Comparison of ENCODE assay signal across 1 cellular context in genomic region chr2:73828818-73829570, GRCh38.
A peak's percentile ranks its signal among the peaks of the same experiment; 100 is the strongest.
TF ChIP-seq lines count a peak whose summit lies in the region.

Gene STAMBP, plus strand, starts transcription at chr2:73828961. Its CDS starts 1,896 bp downstream, at chr2:73830857.

TF ChIP-seq in HepG2, 621 proteins besides CTCF, POLR2A, EP300 and RAD21 (continued from another document and continues in another):
- TF ChIP-seq UBTF (CRISPR knock-in tag; IDR thresholded peaks at IDR 0.05) (peak; percentile 74), BRF2 (CRISPR knock-in tag; IDR thresholded peaks at IDR 0.05) (peak; percentile 53; the same call in 1 of the 2 replicates), ZBTB40 (IDR thresholded peaks at IDR 0.05) (peak; percentile 66), ZBTB40 (CRISPR knock-in tag; IDR thresholded peaks at IDR 0.05) (peak; percentile 73; the same call in 1 of the 2 replicates), CEBPB (IDR thresholded peaks at IDR 0.05; ENCODE audit: borderline replicate concordance, low read depth, low read length) (no peak), SIX4 (CRISPR knock-in tag; IDR thresholded peaks at IDR 0.05) (no peak), DBP (CRISPR knock-in tag; IDR thresholded peaks at IDR 0.05; ENCODE audit: not compliant biosample characterization) (no peak), ZNF317 (CRISPR knock-in tag; IDR thresholded peaks at IDR 0.05) (peak; percentile 70; the same call in 1 of the 2 replicates), THAP7 (CRISPR knock-in tag; IDR thresholded peaks at IDR 0.05) (no peak), DMAP1 (CRISPR knock-in tag; IDR thresholded peaks at IDR 0.05) (peak; percentile 67; the same call in 1 of the 2 replicates), ARID5B (CRISPR knock-in tag; IDR thresholded peaks at IDR 0.05) (peak; percentile 60), REL (CRISPR knock-in tag; conservative IDR thresholded peaks at IDR 0.05) (no peak), XRCC5 (optimal IDR thresholded peaks at IDR 0.05; ENCODE audit: low read length) (peak; percentile 17), TIGD3 (CRISPR knock-in tag; IDR thresholded peaks at IDR 0.05; ENCODE audit: borderline replicate concordance) (no peak), LRRFIP1 (CRISPR knock-in tag; conservative IDR thresholded peaks at IDR 0.05) (no peak), ZNF704 (CRISPR knock-in tag; IDR thresholded peaks at IDR 0.05; ENCODE audit: borderline replicate concordance) (peak; percentile 89), MBNL3 (CRISPR knock-in tag; conservative IDR thresholded peaks at IDR 0.05) (no peak), TERF1 (CRISPR knock-in tag; IDR thresholded peaks at IDR 0.05) (no peak), E2F1 (CRISPR knock-in tag; IDR thresholded peaks at IDR 0.05) (no peak; the same call in 1 of the 2 replicates), CREBL2 (CRISPR knock-in tag; IDR thresholded peaks at IDR 0.05; ENCODE audit: borderline replicate concordance) (peak; percentile 44; the same call in 1 of the 2 replicates), YY1 (IDR thresholded peaks at IDR 0.05; ENCODE audit: insufficient read depth, insufficient replicate concordance, low read depth, low read length) (peak; percentile 99), KAT7 (CRISPR knock-in tag; IDR thresholded peaks at IDR 0.05; ENCODE audit: borderline replicate concordance) (peak; percentile 94)
